9 cellular contexts compared by ENCODE assay signal in the genomic region with DNA sequence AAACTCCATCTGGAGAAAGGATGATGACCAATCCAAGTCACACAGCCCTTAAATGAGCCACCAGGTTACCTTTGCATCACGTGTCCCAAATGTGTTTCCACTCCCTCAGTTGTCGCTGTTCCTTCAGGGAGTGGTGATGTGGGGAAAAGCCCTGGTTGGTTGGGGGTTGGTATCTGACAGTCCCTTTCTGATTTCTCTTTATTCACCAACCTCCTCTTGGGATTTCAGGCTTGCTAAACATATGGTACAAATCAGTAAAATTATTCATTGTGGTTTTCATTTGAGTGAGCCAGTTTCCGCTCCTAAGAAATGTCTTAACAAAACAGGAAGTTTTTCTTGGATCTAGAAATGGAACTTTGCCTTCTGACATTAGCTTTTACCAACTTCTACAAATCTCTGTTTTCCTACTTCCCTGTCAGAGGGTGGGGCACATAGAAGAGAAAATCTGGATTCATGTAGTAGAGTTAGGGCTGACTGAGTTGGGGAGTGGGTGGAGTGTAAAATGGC. TPM values are rescaled to one million over a fixed set of nuclear protein-coding genes. Genes with fewer than 3 reads are reported as not detected.
DNase-seq lines count a peak whose midpoint lies in the region; ATAC-seq and TF ChIP-seq lines count a peak whose summit lies in the region.
"Had no signal": no experiment of that assay in that cellular context is flagged by ENCODE, and none has a peak within 500 bp of the region (broad histone marks: within the 10 kb centered on the region; RNA-seq: fewer than 3 reads in every experiment).

No MANE protein-coding gene starts in this region.

- H3K4me3 ChIP-seq in adrenal gland, result no peak overlapping the region
- peak overlapping the region in 1 of 3 donors; percentile 15 for H3K4me3 ChIP-seq in skeletal muscle tissue (ENCODE audit: low read length in 3 of 3)

- H3K4me1 ChIP-seq in adrenal gland (replicated peaks in 1 of 2) (peaks cover 4 to 50% of the 10 kb centered on the region in 2 donors), skeletal muscle tissue (ENCODE audit: control insufficient read depth in 3 of 3, insufficient read depth in 3 of 3, low read length in 3 of 3) (peaks cover 20 to 46% (median 32%) of the 10 kb centered on the region in 3 donors)

- DNase-seq in DMS 273 treated with DMSO at 0.1 percent for 48 hours (lab: John Stamatoyannopoulos, UW) (peak; percentile 42), adrenal gland (no peak), glomerular endothelial cell (ENCODE audit: extremely low read depth, low read depth, low spot score) (peak; percentile 75), NCI-H2081 (lab: John Stamatoyannopoulos, UW) (no peak), NCI-H1092 (lab: John Stamatoyannopoulos, UW) (no peak), Kasumi-1 (lab: John Stamatoyannopoulos, UW) (no peak)
- DNase-seq: NCI-H1436 treated with DMSO at 0.1 percent for 48 hours had no signal

- no peak for TF ChIP-seq POLR2A in adrenal gland (IDR thresholded peaks at IDR 0.05)

- peak overlapping the region in 3 of 5 donors; percentile 31 to 78 (median 78) for H3K27ac ChIP-seq in adrenal gland
- peak overlapping the region; percentile 41 for H3K27ac ChIP-seq in skeletal muscle tissue (ENCODE audit: low read depth, low read length)

- no peak for TF ChIP-seq CTCF in adrenal gland (IDR thresholded peaks at IDR 0.05)

- ATAC-seq in GM18909 (IDR thresholded peaks at IDR 0.05; ENCODE audit: poor library complexity, unreplicated experiment), result no peak

- intact Hi-C loops in adrenal gland (cut with DNase I), result no loop called here

- H3K27me3 ChIP-seq in adrenal gland (no peaks in the 10 kb centered on the region), skeletal muscle tissue (ENCODE audit: control insufficient read depth in 3 of 3, insufficient read depth in 3 of 3, low read length in 3 of 3) (no peaks in the 10 kb centered on the region)

- H3K9ac ChIP-seq in skeletal muscle tissue (ENCODE audit: low read depth in 1 of 3, low read length in 3 of 3), result no peak overlapping the region

- H3K9me3 ChIP-seq in adrenal gland (replicated peaks in 1 of 3), result no peaks in the 10 kb centered on the region
- no peaks in the 10 kb centered on the region for H3K9me3 ChIP-seq in skeletal muscle tissue (ENCODE audit: control insufficient read depth in 3 of 3, low read length in 3 of 3)

- WGBS in adrenal gland, 4 donors, result 49 to 66% (median 60%) methylated on average over 3 of the region's 3 CpGs

- H3K36me3 ChIP-seq in adrenal gland (replicated peaks in 1 of 2), result no peaks in the 10 kb centered on the region
- H3K36me3 ChIP-seq in skeletal muscle tissue (ENCODE audit: control insufficient read depth in 3 of 3, insufficient read depth in 3 of 3, low read length in 3 of 3), result no peaks in the 10 kb centered on the region

RNA-seq across cellular contexts. Expression of gene KMT2E, which starts 40.0 kb away (rescaled TPM):
- total RNA-seq in adrenal gland (10 to 100 TPM; 35.6 to 98.0 (median 68.0) TPM), glomerular endothelial cell (36.3 and 68.5 TPM in 2 replicates), skeletal muscle tissue (59.0 TPM)
- polyA plus RNA-seq in adrenal gland, result 10 to 100 TPM; 14.4 to 38.5 (median 26.9) TPM

Comparison
In these comparisons a context has a peak if more than half of its experiments do, and no peak if none do; other contexts are left out.
1. DNase-seq: peak in DMS 273 treated with DMSO at 0.1 percent for 48 hours (single experiment) and glomerular endothelial cell (single experiment); none in adrenal gland (0 of 7), NCI-H2081 (0 of 2), NCI-H1092 (single experiment) and Kasumi-1 (0 of 2).